Comparison of ENCODE assay signal across 1 cellular context in the genomic region with DNA sequence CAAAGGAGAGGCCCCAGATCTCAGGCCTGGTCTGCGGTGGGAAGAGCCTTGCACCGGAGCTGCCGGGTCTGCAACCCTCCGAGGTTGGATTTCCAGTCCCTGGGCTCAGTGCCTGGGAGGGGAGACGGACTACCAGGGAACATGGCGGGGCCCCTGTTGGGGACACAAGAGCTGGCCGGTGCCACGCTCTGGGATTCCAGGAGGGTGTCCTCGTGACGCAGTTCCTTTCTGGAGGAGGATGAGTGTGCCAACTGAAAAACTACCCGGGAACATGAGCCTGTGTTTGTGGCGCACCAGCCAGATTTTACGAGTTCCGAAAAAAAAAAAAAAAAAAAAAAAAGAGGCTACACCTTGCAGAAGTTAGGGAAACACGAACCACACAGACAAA.
TF ChIP-seq lines count a peak whose summit lies in the region.

No MANE protein-coding gene starts in this region.

TF ChIP-seq in SK-N-SH treated with all-trans-retinoic acid at 6 μM for 48 hours, 23 proteins besides CTCF, POLR2A, EP300 and RAD21:
- TF ChIP-seq, protein P1, sequence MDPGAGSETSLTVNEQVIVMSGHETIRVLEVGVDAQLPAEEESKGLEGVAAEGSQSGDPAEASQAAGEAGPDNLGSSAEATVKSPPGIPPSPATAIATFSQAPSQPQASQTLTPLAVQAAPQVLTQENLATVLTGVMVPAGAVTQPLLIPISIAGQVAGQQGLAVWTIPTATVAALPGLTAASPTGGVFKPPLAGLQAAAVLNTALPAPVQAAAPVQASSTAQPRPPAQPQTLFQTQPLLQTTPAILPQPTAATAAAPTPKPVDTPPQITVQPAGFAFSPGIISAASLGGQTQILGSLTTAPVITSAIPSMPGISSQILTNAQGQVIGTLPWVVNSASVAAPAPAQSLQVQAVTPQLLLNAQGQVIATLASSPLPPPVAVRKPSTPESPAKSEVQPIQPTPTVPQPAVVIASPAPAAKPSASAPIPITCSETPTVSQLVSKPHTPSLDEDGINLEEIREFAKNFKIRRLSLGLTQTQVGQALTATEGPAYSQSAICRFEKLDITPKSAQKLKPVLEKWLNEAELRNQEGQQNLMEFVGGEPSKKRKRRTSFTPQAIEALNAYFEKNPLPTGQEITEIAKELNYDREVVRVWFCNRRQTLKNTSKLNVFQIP (CRISPR knock-in tag; IDR thresholded peaks at IDR 0.05; ENCODE audit: borderline replicate concordance, low read depth): no peak
- no peak for TF ChIP-seq BACH2 (CRISPR knock-in tag; IDR thresholded peaks at IDR 0.05; ENCODE audit: borderline replicate concordance)
- no peak for TF ChIP-seq PPARA (CRISPR knock-in tag; IDR thresholded peaks at IDR 0.05; ENCODE audit: borderline replicate concordance)
- TF ChIP-seq ZFP30 (CRISPR knock-in tag; IDR thresholded peaks at IDR 0.05): no peak
- TF ChIP-seq TOX (CRISPR knock-in tag; IDR thresholded peaks at IDR 0.05; ENCODE audit: borderline replicate concordance): no peak
- TF ChIP-seq ESRRG (CRISPR knock-in tag; IDR thresholded peaks at IDR 0.05): no peak
- no peak for TF ChIP-seq ZNF70 (CRISPR knock-in tag; IDR thresholded peaks at IDR 0.05)
- TF ChIP-seq ZNF8 (CRISPR knock-in tag; IDR thresholded peaks at IDR 0.05): no peak
- TF ChIP-seq ZNF565 (CRISPR knock-in tag; conservative IDR thresholded peaks at IDR 0.05; ENCODE audit: low read depth): no peak
